Comparison of ENCODE assay signal across 10 cellular contexts in the genomic region with DNA sequence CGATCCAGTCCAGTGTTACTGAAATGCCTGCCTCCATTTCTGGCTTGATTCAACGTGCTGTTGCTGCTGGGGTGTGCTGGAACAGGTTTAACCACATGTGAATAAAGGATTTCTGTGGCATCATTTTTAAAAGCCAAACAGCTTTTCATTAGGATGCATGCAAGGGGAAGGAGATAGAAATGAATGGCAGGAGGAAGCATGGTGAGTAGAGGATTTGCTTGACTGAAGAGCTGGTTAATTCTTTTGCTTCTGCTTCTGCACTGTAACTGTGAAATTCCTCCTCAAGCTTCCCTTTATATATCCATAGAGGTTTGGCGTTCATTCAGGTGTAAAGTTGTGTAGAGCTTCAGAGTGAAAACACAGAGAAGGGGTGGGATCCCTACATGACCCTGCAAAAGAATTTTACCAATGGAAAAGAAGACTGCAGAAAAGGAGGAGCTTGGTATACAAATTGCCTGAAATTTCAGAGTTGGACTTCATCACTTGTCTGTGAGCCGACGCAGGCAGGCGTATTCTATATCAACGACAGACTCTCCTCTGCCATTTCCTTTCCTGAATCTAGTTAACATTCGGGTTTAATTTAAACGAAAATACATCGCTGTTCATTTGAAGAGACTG. TPM values are rescaled to one million over a fixed set of nuclear protein-coding genes. Genes with fewer than 3 reads are reported as not detected.
DNase-seq lines count a peak whose midpoint lies in the region; ATAC-seq and TF ChIP-seq lines count a peak whose summit lies in the region.
"Had no signal": no experiment of that assay in that cellular context is flagged by ENCODE, and none has a peak within 500 bp of the region (broad histone marks: within the 10 kb centered on the region; RNA-seq: fewer than 3 reads in every experiment).

SOSTDC1 (minus strand) TSS at position 270 of the 618 bp plus-strand sequence; CDS start at position 200, 70 bp downstream.

- no peak within 1 kb of the TSS for H3K4me3 Mint-ChIP-seq in activated CD4-positive, alpha-beta T cell treated with anti-CD3 and anti-CD28 coated beads, Interleukin-2, amount 10 ng/mL, durations not matched to agents 7 days and 5 days
- H3K4me3 Mint-ChIP-seq: activated T-helper 1 cell treated with anti-CD3 and anti-CD28 coated beads, Interleukin-12 subunit alpha, Interleukin-12 subunit beta, Interleukin-2, Interleukin-4 antibody, amounts not matched to agents 30 ng/mL and 10 ng/mL and 1 ng/mL, durations not matched to agents 14 hours and 24 hours and 36 hours had no signal

- 8% methylated on average over 10 of the region's 10 CpGs for WGBS in prostate gland

- peak; percentile 68 for ATAC-seq in SK-N-SH treated with all-trans-retinoic acid at 6 μM for 48 hours
- ATAC-seq in GM21717 (IDR thresholded peaks at IDR 0.05; ENCODE audit: unreplicated experiment): no peak
- ATAC-seq: left lung had no signal

- peak; percentile 10 for DNase-seq in H7
- DNase-seq in glomerular visceral epithelial cell (ENCODE audit: extremely low spot score): peak; percentile 30
- peak; percentile 9 for DNase-seq in prostate gland (ENCODE audit: low spot score)
- no peak for DNase-seq in NCI-H2171 (lab: John Stamatoyannopoulos, UW)
- DNase-seq in EL: no peak
- DNase-seq in activated CD4-positive, alpha-beta T cell treated with anti-CD3 and anti-CD28 coated beads, Interleukin-2, amount 10 ng/mL, durations not matched to agents 7 days and 5 days: no peak
- DNase-seq: left lung had no signal

- H3K9me3 Mint-ChIP-seq in activated CD4-positive, alpha-beta T cell treated with anti-CD3 and anti-CD28 coated beads, Interleukin-2, amount 10 ng/mL, durations not matched to agents 7 days and 5 days: no peaks in the 10 kb centered on the region
- H3K9me3 Mint-ChIP-seq: activated T-helper 1 cell treated with anti-CD3 and anti-CD28 coated beads, Interleukin-12 subunit alpha, Interleukin-12 subunit beta, Interleukin-2, Interleukin-4 antibody, amounts not matched to agents 30 ng/mL and 10 ng/mL and 1 ng/mL, durations not matched to agents 14 hours and 24 hours and 36 hours had no signal

- no peak for TF ChIP-seq CTCF in prostate gland (IDR thresholded peaks at IDR 0.05)

- peaks cover 12% of the 10 kb centered on the region for H3K27me3 Mint-ChIP-seq in activated CD4-positive, alpha-beta T cell treated with anti-CD3 and anti-CD28 coated beads, Interleukin-2, amount 10 ng/mL, durations not matched to agents 7 days and 5 days

- H3K4me1 Mint-ChIP-seq in activated CD4-positive, alpha-beta T cell treated with anti-CD3 and anti-CD28 coated beads, Interleukin-2, amount 10 ng/mL, durations not matched to agents 7 days and 5 days: peaks cover 2% of the 10 kb centered on the region

- POLR2A ChIA-PET in activated CD4-positive, alpha-beta T cell treated with anti-CD3 and anti-CD28 coated beads, Interleukin-2, amount 10 ng/mL, durations not matched to agents 7 days and 5 days (lab: Charles Lee): no interaction called here

- no peak within 1 kb of the TSS for H3K4me3 ChIP-seq in H7 (ENCODE audit: insufficient read depth, low read depth, low read length)
- H3K4me3 ChIP-seq in prostate gland: no peak within 1 kb of the TSS
- H3K4me3 ChIP-seq: left lung had no signal

- H3K9me3 ChIP-seq in prostate gland: no peaks in the 10 kb centered on the region
- H3K9me3 ChIP-seq: left lung had no signal

- H3K27me3 ChIP-seq in H7 (ENCODE audit: control insufficient read depth, insufficient read depth, low read length): no peaks in the 10 kb centered on the region
- H3K27me3 ChIP-seq in prostate gland (replicated peaks; ENCODE audit: insufficient read depth): no peaks in the 10 kb centered on the region

- H3K27ac Mint-ChIP-seq in activated CD4-positive, alpha-beta T cell treated with anti-CD3 and anti-CD28 coated beads, Interleukin-2, amount 10 ng/mL, durations not matched to agents 7 days and 5 days: no peak within 1 kb of the TSS
- H3K27ac Mint-ChIP-seq: activated T-helper 1 cell treated with anti-CD3 and anti-CD28 coated beads, Interleukin-12 subunit alpha, Interleukin-12 subunit beta, Interleukin-2, Interleukin-4 antibody, amounts not matched to agents 30 ng/mL and 10 ng/mL and 1 ng/mL, durations not matched to agents 14 hours and 24 hours and 36 hours had no signal

- H3K4me1 ChIP-seq in prostate gland (replicated peaks): no peaks in the 10 kb centered on the region
- H3K4me1 ChIP-seq: left lung had no signal

- H3K36me3 Mint-ChIP-seq in activated CD4-positive, alpha-beta T cell treated with anti-CD3 and anti-CD28 coated beads, Interleukin-2, amount 10 ng/mL, durations not matched to agents 7 days and 5 days (ENCODE audit: low read depth): no peaks in the 10 kb centered on the region

- CTCF ChIA-PET in activated CD4-positive, alpha-beta T cell treated with anti-CD3 and anti-CD28 coated beads, Interleukin-2, amount 10 ng/mL, durations not matched to agents 7 days and 5 days (lab: Charles Lee): interaction anchor here (0.9 to 1.4 kb wide), 3 partner anchors 10 to 54 kb away, joined by 3 to 4 read pairs (median 3); no protein-coding TSS in a partner anchor

- peak within 1 kb of the TSS in 1 of 2 donors; percentile 16 for H3K27ac ChIP-seq in prostate gland
- H3K27ac ChIP-seq: left lung had no signal

- intact Hi-C loops in prostate gland (cut with DNase I): no loop called here

- TF ChIP-seq POLR2A in prostate gland (IDR thresholded peaks at IDR 0.05): no peak

- H3K36me3 ChIP-seq in H7 (replicated peaks; ENCODE audit: control insufficient read depth, insufficient read depth, low read length): no peaks in the 10 kb centered on the region
- H3K36me3 ChIP-seq in prostate gland: no peaks in the 10 kb centered on the region
- H3K36me3 ChIP-seq: left lung had no signal

TF ChIP-seq in SK-N-SH treated with all-trans-retinoic acid at 6 μM for 48 hours, 23 proteins besides CTCF, POLR2A, EP300 and RAD21:
- TF ChIP-seq ZNF565 (CRISPR knock-in tag; conservative IDR thresholded peaks at IDR 0.05; ENCODE audit: low read depth) (no peak), PPARA (CRISPR knock-in tag; IDR thresholded peaks at IDR 0.05; ENCODE audit: borderline replicate concordance) (no peak)

RNA-seq across cellular contexts. Expression of gene SOSTDC1, which starts in this region (rescaled TPM):
- total RNA-seq in H7 (2014; rRNA removed; shearing (Covaris generic)): not detected in 2 replicates
- total RNA-seq in prostate gland: 1 to 10 TPM; 2.3 to 3.0 TPM
- total RNA-seq in activated CD4-positive, alpha-beta T cell treated with anti-CD3 and anti-CD28 coated beads, Interleukin-2, amount 10 ng/mL, durations not matched to agents 7 days and 5 days: not detected
- total RNA-seq: activated T-helper 1 cell treated with anti-CD3 and anti-CD28 coated beads, Interleukin-12 subunit alpha, Interleukin-12 subunit beta, Interleukin-2, Interleukin-4 antibody, amounts not matched to agents 30 ng/mL and 10 ng/mL and 1 ng/mL, durations not matched to agents 14 hours and 24 hours and 36 hours had no signal

Comparison
In these comparisons a context has a peak if more than half of its experiments do, and no peak if none do; other contexts are left out.
1. Peak in DNase-seq in H7; RNA of the gene not detected or under 1 TPM.
2. DNase-seq: peak in glomerular visceral epithelial cell (single experiment) and prostate gland (single experiment); none in NCI-H2171 (single experiment), EL (single experiment) and activated CD4-positive, alpha-beta T cell treated with anti-CD3 and anti-CD28 coated beads, Interleukin-2, amount 10 ng/mL, durations not matched to agents 7 days and 5 days (single experiment).